1 cellular context compared by ENCODE assay signal in the genomic region with DNA sequence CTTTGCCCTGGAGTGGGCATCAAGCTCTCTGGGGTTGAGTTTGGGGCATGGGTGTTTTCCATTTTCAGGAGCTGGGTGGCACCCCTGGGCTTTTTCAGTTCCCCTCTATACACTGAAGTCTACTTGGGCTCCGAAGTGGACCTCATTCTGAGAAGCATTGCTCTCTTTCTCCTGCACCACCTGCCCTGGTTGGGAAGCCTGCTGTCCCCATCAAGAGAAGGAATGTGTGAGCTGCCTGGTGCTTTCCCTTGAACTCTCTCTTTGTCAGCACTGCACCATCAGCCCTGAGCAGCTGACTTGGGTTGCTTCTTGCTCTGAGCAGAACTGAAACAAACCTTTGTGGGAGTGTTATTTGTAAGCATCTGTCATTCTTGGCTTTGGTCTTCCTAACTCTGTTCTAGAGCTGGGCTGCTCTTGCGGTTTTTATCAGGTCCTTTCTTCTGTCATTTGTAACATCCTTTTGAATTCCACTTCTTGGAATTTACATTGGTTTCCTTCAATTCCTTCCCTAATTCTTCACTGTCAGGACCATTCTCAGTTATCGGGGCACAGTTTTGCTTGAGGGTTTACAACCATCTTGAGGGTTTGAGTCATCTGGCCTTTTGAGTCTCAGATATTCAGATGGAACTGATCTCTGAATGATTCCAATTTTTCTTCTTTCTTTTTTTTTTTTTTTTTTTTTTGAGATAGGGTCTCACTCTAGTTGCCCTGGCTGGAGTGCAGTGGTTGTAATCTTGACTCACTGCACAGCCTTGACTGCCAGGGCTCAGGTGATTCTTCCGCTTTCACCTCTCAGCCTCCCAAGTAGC.
TF ChIP-seq lines count a peak whose summit lies in the region.

No MANE protein-coding gene starts in this region.

TF ChIP-seq in K562, 482 proteins besides CTCF, POLR2A, EP300 and RAD21 (continued from another document):
- peak; percentile 76; the same call in 1 of the 2 replicates for TF ChIP-seq TSHZ1 (CRISPR knock-in tag; IDR thresholded peaks at IDR 0.05)
- TF ChIP-seq, protein P1, sequence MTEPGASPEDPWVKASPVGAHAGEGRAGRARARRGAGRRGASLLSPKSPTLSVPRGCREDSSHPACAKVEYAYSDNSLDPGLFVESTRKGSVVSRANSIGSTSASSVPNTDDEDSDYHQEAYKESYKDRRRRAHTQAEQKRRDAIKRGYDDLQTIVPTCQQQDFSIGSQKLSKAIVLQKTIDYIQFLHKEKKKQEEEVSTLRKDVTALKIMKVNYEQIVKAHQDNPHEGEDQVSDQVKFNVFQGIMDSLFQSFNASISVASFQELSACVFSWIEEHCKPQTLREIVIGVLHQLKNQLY (CRISPR knock-in tag; conservative IDR thresholded peaks at IDR 0.05) = peak in 1 of 2 experiments; percentile 91; a peak in 2 of 4 replicates
- 0 out of 2 replicates have a peak, but pooled peaks have one; percentile 23 for TF ChIP-seq NFIX (CRISPR knock-in tag; IDR thresholded peaks at IDR 0.05; ENCODE audit: low read depth)
- TF ChIP-seq ZNF133 (CRISPR knock-in tag; IDR thresholded peaks at IDR 0.05) = 0 out of 2 replicates have a peak, but pooled peaks have one; percentile 52
- 0 out of 2 replicates have a peak, but pooled peaks have one; percentile 49 for TF ChIP-seq ATF4 (CRISPR knock-in tag; IDR thresholded peaks at IDR 0.05)
- TF ChIP-seq MAZ (CRISPR knock-in tag; conservative IDR thresholded peaks at IDR 0.05 in 1 of 2, IDR thresholded peaks at IDR 0.05 in 1 of 2) = peak in 1 of 2 experiments; percentile 78; a peak in 1 of 4 replicates
- no peak for TF ChIP-seq SIRT6 (IDR thresholded peaks at IDR 0.05; ENCODE audit: low read depth, low read length)
- TF ChIP-seq HDAC6 (IDR thresholded peaks at IDR 0.05; ENCODE audit: low read depth, low read length) = no peak
- TF ChIP-seq ETS2 (tag; IDR thresholded peaks at IDR 0.05; ENCODE audit: borderline replicate concordance, poor library complexity, severe bottlenecking) = no peak
- no peak for TF ChIP-seq ZNF24 (IDR thresholded peaks at IDR 0.05)
- TF ChIP-seq NR4A1 (CRISPR knock-in tag; IDR thresholded peaks at IDR 0.05) = 0 out of 2 replicates have a peak, but pooled peaks have one; percentile 78
- TF ChIP-seq NR4A1 (tag; IDR thresholded peaks at IDR 0.05) = no peak
- TF ChIP-seq, protein P2, sequence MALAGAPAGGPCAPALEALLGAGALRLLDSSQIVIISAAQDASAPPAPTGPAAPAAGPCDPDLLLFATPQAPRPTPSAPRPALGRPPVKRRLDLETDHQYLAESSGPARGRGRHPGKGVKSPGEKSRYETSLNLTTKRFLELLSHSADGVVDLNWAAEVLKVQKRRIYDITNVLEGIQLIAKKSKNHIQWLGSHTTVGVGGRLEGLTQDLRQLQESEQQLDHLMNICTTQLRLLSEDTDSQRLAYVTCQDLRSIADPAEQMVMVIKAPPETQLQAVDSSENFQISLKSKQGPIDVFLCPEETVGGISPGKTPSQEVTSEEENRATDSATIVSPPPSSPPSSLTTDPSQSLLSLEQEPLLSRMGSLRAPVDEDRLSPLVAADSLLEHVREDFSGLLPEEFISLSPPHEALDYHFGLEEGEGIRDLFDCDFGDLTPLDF (CRISPR knock-in tag; IDR thresholded peaks at IDR 0.05) = no peak
- TF ChIP-seq ZNF785 (CRISPR knock-in tag; IDR thresholded peaks at IDR 0.05) = peak; percentile 34; the same call in 1 of the 2 replicates
- TF ChIP-seq ERF (CRISPR knock-in tag; IDR thresholded peaks at IDR 0.05) = peak; percentile 78; the same call in 1 of the 2 replicates
- TF ChIP-seq NFYB (IDR thresholded peaks at IDR 0.05; ENCODE audit: extremely low read depth, insufficient read length) = no peak
- TF ChIP-seq, protein P3, sequence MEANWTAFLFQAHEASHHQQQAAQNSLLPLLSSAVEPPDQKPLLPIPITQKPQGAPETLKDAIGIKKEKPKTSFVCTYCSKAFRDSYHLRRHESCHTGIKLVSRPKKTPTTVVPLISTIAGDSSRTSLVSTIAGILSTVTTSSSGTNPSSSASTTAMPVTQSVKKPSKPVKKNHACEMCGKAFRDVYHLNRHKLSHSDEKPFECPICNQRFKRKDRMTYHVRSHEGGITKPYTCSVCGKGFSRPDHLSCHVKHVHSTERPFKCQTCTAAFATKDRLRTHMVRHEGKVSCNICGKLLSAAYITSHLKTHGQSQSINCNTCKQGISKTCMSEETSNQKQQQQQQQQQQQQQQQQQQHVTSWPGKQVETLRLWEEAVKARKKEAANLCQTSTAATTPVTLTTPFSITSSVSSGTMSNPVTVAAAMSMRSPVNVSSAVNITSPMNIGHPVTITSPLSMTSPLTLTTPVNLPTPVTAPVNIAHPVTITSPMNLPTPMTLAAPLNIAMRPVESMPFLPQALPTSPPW (CRISPR knock-in tag; IDR thresholded peaks at IDR 0.05) = 0 out of 2 replicates have a peak, but pooled peaks have one; percentile 42
- peak; percentile 8; the same call in 1 of the 2 replicates for TF ChIP-seq OTX1 (CRISPR knock-in tag; IDR thresholded peaks at IDR 0.05)
- peak; percentile 94; the same call in 1 of the 2 replicates for TF ChIP-seq DMBX1 (CRISPR knock-in tag; IDR thresholded peaks at IDR 0.05; ENCODE audit: borderline replicate concordance)
- TF ChIP-seq ATF2 (CRISPR knock-in tag; IDR thresholded peaks at IDR 0.05) = no peak
- TF ChIP-seq, protein P4, sequence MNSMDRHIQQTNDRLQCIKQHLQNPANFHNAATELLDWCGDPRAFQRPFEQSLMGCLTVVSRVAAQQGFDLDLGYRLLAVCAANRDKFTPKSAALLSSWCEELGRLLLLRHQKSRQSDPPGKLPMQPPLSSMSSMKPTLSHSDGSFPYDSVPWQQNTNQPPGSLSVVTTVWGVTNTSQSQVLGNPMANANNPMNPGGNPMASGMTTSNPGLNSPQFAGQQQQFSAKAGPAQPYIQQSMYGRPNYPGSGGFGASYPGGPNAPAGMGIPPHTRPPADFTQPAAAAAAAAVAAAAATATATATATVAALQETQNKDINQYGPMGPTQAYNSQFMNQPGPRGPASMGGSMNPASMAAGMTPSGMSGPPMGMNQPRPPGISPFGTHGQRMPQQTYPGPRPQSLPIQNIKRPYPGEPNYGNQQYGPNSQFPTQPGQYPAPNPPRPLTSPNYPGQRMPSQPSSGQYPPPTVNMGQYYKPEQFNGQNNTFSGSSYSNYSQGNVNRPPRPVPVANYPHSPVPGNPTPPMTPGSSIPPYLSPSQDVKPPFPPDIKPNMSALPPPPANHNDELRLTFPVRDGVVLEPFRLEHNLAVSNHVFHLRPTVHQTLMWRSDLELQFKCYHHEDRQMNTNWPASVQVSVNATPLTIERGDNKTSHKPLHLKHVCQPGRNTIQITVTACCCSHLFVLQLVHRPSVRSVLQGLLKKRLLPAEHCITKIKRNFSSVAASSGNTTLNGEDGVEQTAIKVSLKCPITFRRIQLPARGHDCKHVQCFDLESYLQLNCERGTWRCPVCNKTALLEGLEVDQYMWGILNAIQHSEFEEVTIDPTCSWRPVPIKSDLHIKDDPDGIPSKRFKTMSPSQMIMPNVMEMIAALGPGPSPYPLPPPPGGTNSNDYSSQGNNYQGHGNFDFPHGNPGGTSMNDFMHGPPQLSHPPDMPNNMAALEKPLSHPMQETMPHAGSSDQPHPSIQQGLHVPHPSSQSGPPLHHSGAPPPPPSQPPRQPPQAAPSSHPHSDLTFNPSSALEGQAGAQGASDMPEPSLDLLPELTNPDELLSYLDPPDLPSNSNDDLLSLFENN (IDR thresholded peaks at IDR 0.05; ENCODE audit: low read depth in 2 of 2, low read length in 2 of 2) = 0 out of 4 replicates have a peak, but pooled peaks of 1 of the 2 experiments have one; percentile 36
- TF ChIP-seq ZNF384 (IDR thresholded peaks at IDR 0.05; ENCODE audit: low read depth, low read length) = peak; percentile 71
- no peak for TF ChIP-seq STAT5B (CRISPR knock-in tag; IDR thresholded peaks at IDR 0.05)
- peak; percentile 80 for TF ChIP-seq JUND (IDR thresholded peaks at IDR 0.05; ENCODE audit: borderline replicate concordance, low read depth, low read length)
- peak; percentile 81; the same call in 2 of the 3 replicates for TF ChIP-seq JUND (tag; IDR thresholded peaks at IDR 0.05; ENCODE audit: borderline replicate concordance, low read depth, low read length)
- TF ChIP-seq RBBP5 (IDR thresholded peaks at IDR 0.05; ENCODE audit: borderline replicate concordance, insufficient read depth, low read length, poor library complexity, severe bottlenecking) = peak; percentile 78
